ENCODE assay signal across 10 cellular contexts in genomic region chr22:42889290-42889689, GRCh38. TPM values are rescaled to one million over a fixed set of nuclear protein-coding genes. Genes with fewer than 3 reads are reported as not detected.
DNase-seq lines count a peak whose midpoint lies in the region; ATAC-seq lines count a peak whose summit lies in the region.
"Had no signal": no experiment of that assay in that cellular context is flagged by ENCODE, and none has a peak within 500 bp of the region (broad histone marks: within the 10 kb centered on the region; RNA-seq: fewer than 3 reads in every experiment).

No MANE protein-coding gene starts in this region.

- H3K27me3 Mint-ChIP-seq in activated CD4-positive, alpha-beta T cell treated with anti-CD3 and anti-CD28 coated beads for 36 hours = no peaks in the 10 kb centered on the region

- peaks cover 14% of the 10 kb centered on the region for H3K36me3 Mint-ChIP-seq in activated CD4-positive, alpha-beta T cell treated with anti-CD3 and anti-CD28 coated beads for 36 hours (ENCODE audit: low read depth)
- H3K36me3 Mint-ChIP-seq in activated naive CD4-positive, alpha-beta T cell treated with anti-CD3 and anti-CD28 coated beads, Interleukin-2, amount 50 U/mL, for 72 hours = no peaks in the 10 kb centered on the region

- no peaks in the 10 kb centered on the region for H3K9me3 Mint-ChIP-seq in activated CD4-positive, alpha-beta T cell treated with anti-CD3 and anti-CD28 coated beads for 36 hours (ENCODE audit: low read depth)
- H3K9me3 Mint-ChIP-seq in activated naive CD4-positive, alpha-beta T cell treated with anti-CD3 and anti-CD28 coated beads, Interleukin-2, amount 50 U/mL, for 72 hours = no peaks in the 10 kb centered on the region

- intact Hi-C loops in activated CD4-positive, alpha-beta T cell treated with anti-CD3 and anti-CD28 coated beads for 36 hours (cut with DNase I, micrococcal nuclease) = no loop called here

- POLR2A ChIA-PET in activated CD4-positive, alpha-beta T cell treated with anti-CD3 and anti-CD28 coated beads for 36 hours (lab: Charles Lee) = no interaction called here

- peak; percentile 70 for ATAC-seq in activated CD4-positive, alpha-beta T cell treated with anti-CD3 and anti-CD28 coated beads for 36 hours
- ATAC-seq in HG03097 (IDR thresholded peaks at IDR 0.05; ENCODE audit: low FRiP score, unreplicated experiment) = peak; percentile 43
- peak; percentile 33 to 66 for ATAC-seq in activated naive CD4-positive, alpha-beta T cell treated with anti-CD3 and anti-CD28 coated beads, Interleukin-2, amount 50 U/mL, for 72 hours
- ATAC-seq in stimulated activated naive CD8-positive, alpha-beta T cell treated with anti-CD3 and anti-CD28 coated beads, Interleukin-15, Interleukin-2, amounts not matched to agents 100 U/mL and 50 U/mL, for 24 hours = peak; percentile 15

- H3K4me1 Mint-ChIP-seq in activated CD4-positive, alpha-beta T cell treated with anti-CD3 and anti-CD28 coated beads for 36 hours = peaks cover 16% of the 10 kb centered on the region

- no peak overlapping the region for H3K4me3 Mint-ChIP-seq in activated CD4-positive, alpha-beta T cell treated with anti-CD3 and anti-CD28 coated beads for 36 hours

- peak overlapping the region; percentile 75 for H3K27ac Mint-ChIP-seq in activated CD4-positive, alpha-beta T cell treated with anti-CD3 and anti-CD28 coated beads for 36 hours
- H3K27ac Mint-ChIP-seq in activated naive CD4-positive, alpha-beta T cell treated with anti-CD3 and anti-CD28 coated beads, Interleukin-2, amount 50 U/mL, for 72 hours = peak overlapping the region; percentile 30 to 49

- CTCF ChIA-PET in activated CD4-positive, alpha-beta T cell treated with anti-CD3 and anti-CD28 coated beads for 36 hours (lab: Charles Lee) = no interaction called here

- no peak for DNase-seq in activated CD4-positive, alpha-beta T cell treated with anti-CD3 and anti-CD28 coated beads for 36 hours
- no peak for DNase-seq in activated CD4-positive, alpha-beta T cell treated with anti-CD3 and anti-CD28 coated beads for 48 hours
- DNase-seq in activated naive CD4-positive, alpha-beta T cell treated with anti-CD3 and anti-CD28 coated beads, Interleukin-2, amount 50 U/mL, for 72 hours (ENCODE audit: low spot score in 2 of 2) = no peak
- DNase-seq in stimulated activated naive CD8-positive, alpha-beta T cell treated with anti-CD3 and anti-CD28 coated beads, Interleukin-15, Interleukin-2, amounts not matched to agents 100 U/mL and 50 U/mL, for 24 hours = no peak
- no peak for DNase-seq in NCI-H1694 (lab: John Stamatoyannopoulos, UW)
- no peak for DNase-seq in DMS 273 (lab: John Stamatoyannopoulos, UW; ENCODE audit: unreplicated experiment)
- DNase-seq in stimulated activated CD4-positive, alpha-beta T cell treated with anti-CD3 and anti-CD28 coated beads, Interleukin-2, amount 100 ng/mL, for 48 hours = no peak
- DNase-seq: 8988T, NCI-H1436 treated with DMSO at 0.1 percent for 48 hours had no signal

RNA-seq across cellular contexts. Expression of gene ARFGAP3, which starts 32.2 kb away (rescaled TPM):
- total RNA-seq in activated CD4-positive, alpha-beta T cell treated with anti-CD3 and anti-CD28 coated beads for 36 hours = 10 to 100 TPM; 22.5 to 23.0 TPM
- total RNA-seq in activated naive CD4-positive, alpha-beta T cell treated with anti-CD3 and anti-CD28 coated beads, Interleukin-2, amount 50 U/mL, for 72 hours = 10 to 100 TPM; 23.3 to 47.3 TPM

Comparison
In these comparisons a context has a peak if more than half of its experiments do, and no peak if none do; other contexts are left out.
1. ATAC-seq: peak in every context shown above with its lines; median percentile 70 in activated CD4-positive, alpha-beta T cell treated with anti-CD3 and anti-CD28 coated beads for 36 hours; 50 in activated naive CD4-positive, alpha-beta T cell treated with anti-CD3 and anti-CD28 coated beads, Interleukin-2, amount 50 U/mL, for 72 hours; 43 in HG03097; 15 in stimulated activated naive CD8-positive, alpha-beta T cell treated with anti-CD3 and anti-CD28 coated beads, Interleukin-15, Interleukin-2, amounts not matched to agents 100 U/mL and 50 U/mL, for 24 hours.